Comparison of ENCODE assay signal across 21 cellular contexts in genomic region chr9:85013703-85014102, GRCh38.
DNase-seq lines count a peak whose midpoint lies in the region; FAIRE-seq and TF ChIP-seq lines count a peak whose summit lies in the region.
"Had no signal": no experiment of that assay in that cellular context is flagged by ENCODE, and none has a peak within 500 bp of the region (broad histone marks: within the 10 kb centered on the region; RNA-seq: fewer than 3 reads in every experiment).

No MANE protein-coding gene starts in this region.

- H4K20me1 ChIP-seq in keratinocyte (ENCODE audit: control insufficient read depth, extremely low read depth, insufficient read depth, low read length) = no peaks in the 10 kb centered on the region

- H3K9ac ChIP-seq in keratinocyte (ENCODE audit: control insufficient read depth, extremely low read depth, insufficient read depth, low read length) = no peak overlapping the region
- H3K9ac ChIP-seq: SK-N-SH had no signal

- H3K4me3 ChIP-seq in keratinocyte (ENCODE audit: control insufficient read depth in 2 of 3, extremely low read depth in 1 of 3, insufficient read depth in 2 of 3, low read depth in 1 of 3, low read length in 3 of 3) = no peak overlapping the region
- no peak overlapping the region for H3K4me3 ChIP-seq in tibial artery
- H3K4me3 ChIP-seq: K562 had no signal

- H3K4me2 ChIP-seq in keratinocyte (ENCODE audit: control insufficient read depth, extremely low read depth, insufficient read depth, low read depth, low read length) = no peak overlapping the region
- H3K4me2 ChIP-seq: SK-N-SH had no signal

- H3K27me3 ChIP-seq in keratinocyte (ENCODE audit: control insufficient read depth, extremely low read depth, insufficient read depth, low read length) = peaks cover 9% of the 10 kb centered on the region
- H3K27me3 ChIP-seq in tibial artery = no peaks in the 10 kb centered on the region

- H3K9me3 ChIP-seq in keratinocyte (ENCODE audit: control insufficient read depth, low read depth, low read length) (no peaks in the 10 kb centered on the region), tibial artery (no peaks in the 10 kb centered on the region)
- H3K9me3 ChIP-seq: SK-N-SH had no signal

- H3K4me1 ChIP-seq in keratinocyte (ENCODE audit: control insufficient read depth, extremely low read depth, insufficient read depth, low read length) (no peaks in the 10 kb centered on the region), tibial artery (peaks cover 0 to 10% (median 0%) of the 10 kb centered on the region in 4 donors)

- TF ChIP-seq CTCF in keratinocyte (optimal IDR thresholded peaks at IDR 0.05 in 1 of 3, IDR thresholded peaks at IDR 0.05 in 1 of 3, conservative IDR thresholded peaks at IDR 0.05 in 1 of 3; ENCODE audit: extremely low read depth in 1 of 3, insufficient read depth in 2 of 3, low read length in 3 of 3) (no peak), tibial artery (IDR thresholded peaks at IDR 0.05) (no peak)

- H3K36me3 ChIP-seq in keratinocyte (ENCODE audit: control insufficient read depth in 2 of 2, extremely low read depth in 1 of 2, insufficient read depth in 2 of 2, low read length in 2 of 2) (no peaks in the 10 kb centered on the region), tibial artery (no peaks in the 10 kb centered on the region)

- DNase-seq in HT1080 (ENCODE audit: low read depth) (peak; percentile 45), SW480 (ENCODE audit: low spot score) (peak; percentile 95), keratinocyte (ENCODE audit: low read depth, low spot score) (no peak), RKO (ENCODE audit: low spot score) (no peak), tibial artery (no peak), NCI-H510A (lab: John Stamatoyannopoulos, UW) (no peak), Ammon's horn (ENCODE audit: low spot score) (no peak)
- DNase-seq: CD8-positive, alpha-beta memory T cell; DMS 273 treated with DMSO at 0.1 percent for 48 hours; DMS79; GF-D8; MM.1S; NCI-H2029; NCI-H69; SIG-M5; SK-N-SH; SW 1271 had no signal

- H3K79me2 ChIP-seq in keratinocyte (ENCODE audit: control insufficient read depth, insufficient read depth, low read length) = no peaks in the 10 kb centered on the region

- dilution Hi-C loops in keratinocyte (cut with MboI; ENCODE audit: extremely low pct_ligation_motif_present, low sequenced_read_pairs) = no loop called here

- intact Hi-C loops in tibial artery (cut with DNase I; ENCODE audit: low total_unique reads) = no loop called here

- FAIRE-seq in keratinocyte (lab: Jason Lieb, UNC) = peak; percentile 23
- FAIRE-seq: GM12891, H1, K562 had no signal

- no peak overlapping the region for H3K27ac ChIP-seq in keratinocyte (ENCODE audit: control insufficient read depth, insufficient read depth, low read length)
- H3K27ac ChIP-seq in tibial artery = no peak overlapping the region
- H3K27ac ChIP-seq: C4-2B had no signal

- H3K9me1 ChIP-seq in keratinocyte (ENCODE audit: control insufficient read depth, extremely low read depth, insufficient read depth, low read length) = no peaks in the 10 kb centered on the region

- H2AFZ ChIP-seq in keratinocyte (ENCODE audit: control insufficient read depth, low read length) = no peak overlapping the region

Comparison
In these comparisons a context has a peak if more than half of its experiments do, and no peak if none do; other contexts are left out.
1. DNase-seq: peak in HT1080 (single experiment) and SW480 (single experiment); none in keratinocyte (single experiment), RKO (single experiment), tibial artery (0 of 2), NCI-H510A (single experiment) and Ammon's horn (single experiment).